19 cellular contexts compared by ENCODE assay signal in the genomic region with DNA sequence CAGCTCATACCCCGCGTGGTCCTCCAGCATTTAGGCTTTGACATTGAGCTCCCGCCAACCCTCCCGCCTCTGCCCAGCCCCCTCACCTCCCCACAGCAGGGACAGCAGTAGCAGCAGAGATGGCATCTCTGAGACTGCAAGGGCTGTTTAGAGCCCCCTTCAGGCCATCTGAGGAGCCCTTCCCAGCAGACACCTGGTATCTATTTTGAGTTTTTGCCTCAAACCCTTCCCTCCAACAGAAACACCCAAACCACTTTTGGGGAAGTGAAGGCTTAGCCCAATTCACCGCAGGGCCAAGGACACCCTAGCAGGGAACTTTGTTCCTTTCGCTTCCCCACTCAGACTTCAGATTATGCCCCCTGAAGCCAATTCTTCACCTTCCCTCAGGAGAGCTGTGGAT. TPM values are rescaled to one million over a fixed set of nuclear protein-coding genes. Genes with fewer than 3 reads are reported as not detected.
DNase-seq lines count a peak whose midpoint lies in the region; ATAC-seq and TF ChIP-seq lines count a peak whose summit lies in the region.
"Had no signal": no experiment of that assay in that cellular context is flagged by ENCODE, and none has a peak within 500 bp of the region (broad histone marks: within the 10 kb centered on the region; RNA-seq: fewer than 3 reads in every experiment).

No MANE protein-coding gene starts in this region.

- ATAC-seq in GM18511 (IDR thresholded peaks at IDR 0.05; ENCODE audit: unreplicated experiment), result no peak
- ATAC-seq: Panc1; stimulated activated naive CD8-positive, alpha-beta T cell treated with anti-CD3 and anti-CD28 coated beads, Interleukin-15, Interleukin-2, amounts not matched to agents 100 U/mL and 50 U/mL, for 24 hours had no signal

- BruUV-seq in OCI-LY7 (replicated peaks; lab: Mats Ljungman, UMichigan), result no TSS peak

- CTCF ChIA-PET in OCI-LY7 (lab: Charles Lee; ENCODE audit: unreplicated experiment), result no interaction called here

- no peaks in the 10 kb centered on the region for H3K9me2 ChIP-seq in OCI-LY7 (ENCODE audit: insufficient read depth, low read length)

- no peak overlapping the region for H2AFZ ChIP-seq in OCI-LY7 (ENCODE audit: low read length)
- H2AFZ ChIP-seq: neural progenitor cell had no signal

- H3K27ac ChIP-seq in HL-60 (replicated peaks) (peak overlapping the region; percentile 27), OCI-LY7 (ENCODE audit: low read depth, low read length, poor library complexity, severe bottlenecking) (no peak overlapping the region)
- H3K27ac ChIP-seq: colonic mucosa, esophagus muscularis mucosa, KMS-11, neural progenitor cell, sigmoid colon had no signal

- TF ChIP-seq CTCF in HL-60 (IDR thresholded peaks at IDR 0.05; ENCODE audit: insufficient read depth, low read length) (peak; percentile 46), OCI-LY7 (conservative IDR thresholded peaks at IDR 0.05; ENCODE audit: low read length) (peak; percentile 51)

- no peaks in the 10 kb centered on the region for H4K20me1 ChIP-seq in OCI-LY7 (ENCODE audit: insufficient read depth, low read length)

- no peak overlapping the region for H3K4me3 ChIP-seq in HL-60 (replicated peaks; ENCODE audit: insufficient read depth, low read length)
- no peak overlapping the region for H3K4me3 ChIP-seq in OCI-LY7 (ENCODE audit: low read depth, low read length, poor library complexity, severe bottlenecking)
- H3K4me3 ChIP-seq: colonic mucosa, esophagus muscularis mucosa, neural progenitor cell, sigmoid colon had no signal

- H3K4me2 ChIP-seq in OCI-LY7 (ENCODE audit: low read length), result no peak overlapping the region
- H3K4me2 ChIP-seq: KMS-11, neural progenitor cell had no signal

- H3K4me1 ChIP-seq in OCI-LY7 (ENCODE audit: insufficient read depth, low read length, poor library complexity, severe bottlenecking), result peaks cover 6% of the 10 kb centered on the region
- H3K4me1 ChIP-seq: colonic mucosa, esophagus muscularis mucosa, neural progenitor cell, sigmoid colon had no signal

- DNase-seq in GF-D8 (lab: John Stamatoyannopoulos, UW) (peak; percentile 41), HL-60 (ENCODE audit: low read depth in 1 of 2, low spot score in 1 of 2) (peak; percentile 58 to 85), OCI-LY7 (ENCODE audit: low spot score) (peak; percentile 16), medulla oblongata (ENCODE audit: extremely low spot score) (peak; percentile 12), AG08395 (ENCODE audit: low spot score) (no peak), islet precursor cell (no peak)
- no peak for DNase-seq in activated CD4-positive, alpha-beta T cell treated with anti-CD3 and anti-CD28 coated beads, Interleukin-2, amount 50 U/mL, for 48 hours
- DNase-seq: activated CD4-positive, alpha-beta T cell treated with anti-CD3 and anti-CD28 coated beads, Interleukin-2, amount 50 U/mL, for 1 hour; aorta; colonic mucosa; NCI-H2171 treated with DMSO at 0.1 percent for 48 hours; sigmoid colon; stimulated activated naive CD8-positive, alpha-beta T cell treated with anti-CD3 and anti-CD28 coated beads, Interleukin-15, Interleukin-2, amounts not matched to agents 100 U/mL and 50 U/mL, for 24 hours; T-helper 1 cell had no signal

- H3K79me2 ChIP-seq in OCI-LY7 (ENCODE audit: insufficient read depth, low read depth, low read length), result no peaks in the 10 kb centered on the region

- no peaks in the 10 kb centered on the region for H3K27me3 ChIP-seq in HL-60 (ENCODE audit: insufficient read depth, poor library complexity, severe bottlenecking)
- H3K27me3 ChIP-seq: colonic mucosa had no signal

- POLR2A ChIA-PET in OCI-LY7 (lab: Charles Lee), result no interaction called here

- intact Hi-C loops in OCI-LY7 (cut with micrococcal nuclease; ENCODE audit: unreplicated experiment), result no loop called here

- H3K9me3 ChIP-seq in OCI-LY7 (ENCODE audit: low read length), result no peaks in the 10 kb centered on the region
- H3K9me3 ChIP-seq: colonic mucosa, esophagus muscularis mucosa, sigmoid colon had no signal

- no peaks in the 10 kb centered on the region for H3K36me3 ChIP-seq in OCI-LY7 (ENCODE audit: insufficient read depth, low read length)
- H3K36me3 ChIP-seq: colonic mucosa, esophagus muscularis mucosa, neural progenitor cell, sigmoid colon had no signal

RNA-seq across cellular contexts. Expression of a gene that starts 6.3 kb away (rescaled TPM):
- 3.5 and 4.7 TPM in 2 replicates for total RNA-seq in OCI-LY7 (2014; rRNA removed; shearing (Covaris generic))
- 10.4 and 13.4 TPM in 2 replicates for total RNA-seq in OCI-LY7 (2022)

RNA-seq across cellular contexts. Expression of a gene that starts 33.3 kb away (rescaled TPM):
- total RNA-seq in OCI-LY7 (2014; rRNA removed; shearing (Covaris generic)), result not detected in 2 replicates
- total RNA-seq in OCI-LY7 (2022), result not detected in 2 replicates

Comparison
In these comparisons a context has a peak if more than half of its experiments do, and no peak if none do; other contexts are left out.
1. DNase-seq: peak in GF-D8 (single experiment), HL-60 (2 of 2), OCI-LY7 (single experiment) and medulla oblongata (single experiment); none in activated CD4-positive, alpha-beta T cell treated with anti-CD3 and anti-CD28 coated beads, Interleukin-2, amount 50 U/mL, for 48 hours (0 of 2), AG08395 (single experiment) and islet precursor cell (single experiment).